Comparison of ENCODE assay signal across 8 cellular contexts in genomic region chr6:154509421-154510143, GRCh38. TPM values are rescaled to one million over a fixed set of nuclear protein-coding genes. Genes with fewer than 3 reads are reported as not detected.
DNase-seq lines count a peak whose midpoint lies in the region; ATAC-seq and TF ChIP-seq lines count a peak whose summit lies in the region.

No MANE protein-coding gene starts in this region.

- H3K79me2 ChIP-seq in KMS-11 (ENCODE audit: insufficient read depth, low read depth) = no peaks in the 10 kb centered on the region
- peaks cover 35% of the 10 kb centered on the region for H3K79me2 ChIP-seq in smooth muscle cell (ENCODE audit: low read depth)

- H3K27me3 ChIP-seq in KMS-11 (ENCODE audit: insufficient read depth, low read depth) (no peaks in the 10 kb centered on the region), smooth muscle cell (ENCODE audit: low read depth) (no peaks in the 10 kb centered on the region)

- no peaks in the 10 kb centered on the region for H3K36me3 ChIP-seq in KMS-11 (ENCODE audit: insufficient read depth)
- no peaks in the 10 kb centered on the region for H3K36me3 ChIP-seq in smooth muscle cell (ENCODE audit: low read depth)

- DNase-seq in ELF-1 (ENCODE audit: low read depth, low spot score) (peak; percentile 49), amniotic epithelial cell (ENCODE audit: low read depth) (peak; percentile 21), smooth muscle cell (lab: John Stamatoyannopoulos, UW; ENCODE audit: unreplicated experiment) (peak; percentile 40), KG1 (lab: John Stamatoyannopoulos, UW) (no peak), NCI-H2081 (lab: John Stamatoyannopoulos, UW) (no peak)

- H3K9me3 ChIP-seq in iPS-18c (ENCODE audit: control insufficient read depth, insufficient read depth, low read length) (no peaks in the 10 kb centered on the region), smooth muscle cell (replicated peaks; ENCODE audit: low read depth) (no peaks in the 10 kb centered on the region)

- H3K4me2 ChIP-seq in KMS-11 (no peak overlapping the region), smooth muscle cell (peak overlapping the region; percentile 96)

- no peak overlapping the region for H3K9ac ChIP-seq in KMS-11
- peak overlapping the region; percentile 44 for H3K9ac ChIP-seq in smooth muscle cell (ENCODE audit: low read depth)

- H4K20me1 ChIP-seq in KMS-11 (ENCODE audit: insufficient read depth) = no peaks in the 10 kb centered on the region
- peaks cover 21% of the 10 kb centered on the region for H4K20me1 ChIP-seq in smooth muscle cell (ENCODE audit: low read depth)

- WGBS in smooth muscle cell (ENCODE audit: low lambda C conversion rate) = under 1% methylated on average over 53 of the region's 55 CpGs

- TF ChIP-seq CTCF in KMS-11 (conservative IDR thresholded peaks at IDR 0.05; ENCODE audit: low read depth, low read length) (no peak), smooth muscle cell (IDR thresholded peaks at IDR 0.05; ENCODE audit: borderline replicate concordance, insufficient read depth, poor library complexity, severe bottlenecking) (no peak)

- peak; percentile 30 for ATAC-seq in GM21529 (IDR thresholded peaks at IDR 0.05; ENCODE audit: unreplicated experiment)

- H2AFZ ChIP-seq in KMS-11 (ENCODE audit: low read depth) (0 out of 2 replicates have a peak overlapping the region, but pooled peaks have one; percentile 22), smooth muscle cell (ENCODE audit: low read depth) (peak overlapping the region; percentile 93)

- H3K4me3 ChIP-seq in KMS-11 (IDR thresholded peaks at IDR 0.05; ENCODE audit: insufficient read depth, low read depth, low read length) = no peak overlapping the region
- H3K4me3 ChIP-seq in iPS-18c (ENCODE audit: insufficient read depth, low read depth, low read length) = peak overlapping the region; percentile 88
- H3K4me3 ChIP-seq in smooth muscle cell = peak overlapping the region; percentile 84

- H3K4me1 ChIP-seq in KMS-11 (ENCODE audit: low read depth, poor library complexity, severe bottlenecking) = no peaks in the 10 kb centered on the region
- peaks cover 22% of the 10 kb centered on the region for H3K4me1 ChIP-seq in smooth muscle cell (ENCODE audit: low read depth)

- H3F3A ChIP-seq in smooth muscle cell (ENCODE audit: low read depth) = peaks cover 5% of the 10 kb centered on the region

- H3K27ac ChIP-seq in KMS-11 = no peak overlapping the region
- peak overlapping the region; percentile 71 for H3K27ac ChIP-seq in smooth muscle cell (ENCODE audit: low read depth)

RNA-seq across cellular contexts. Expression of gene CNKSR3, which starts 0.9 kb away (rescaled TPM):
- 5.0 and 5.1 TPM in 2 replicates for total RNA-seq in smooth muscle cell
- polyA plus RNA-seq in smooth muscle cell = 4.5 and 5.5 TPM in 2 replicates

Comparison
In these comparisons a context has a peak if more than half of its experiments do, and no peak if none do; other contexts are left out.
1. DNase-seq: peak in ELF-1 (single experiment), amniotic epithelial cell (single experiment) and smooth muscle cell (single experiment); none in KG1 (single experiment) and NCI-H2081 (0 of 2).